In the genomic region with DNA sequence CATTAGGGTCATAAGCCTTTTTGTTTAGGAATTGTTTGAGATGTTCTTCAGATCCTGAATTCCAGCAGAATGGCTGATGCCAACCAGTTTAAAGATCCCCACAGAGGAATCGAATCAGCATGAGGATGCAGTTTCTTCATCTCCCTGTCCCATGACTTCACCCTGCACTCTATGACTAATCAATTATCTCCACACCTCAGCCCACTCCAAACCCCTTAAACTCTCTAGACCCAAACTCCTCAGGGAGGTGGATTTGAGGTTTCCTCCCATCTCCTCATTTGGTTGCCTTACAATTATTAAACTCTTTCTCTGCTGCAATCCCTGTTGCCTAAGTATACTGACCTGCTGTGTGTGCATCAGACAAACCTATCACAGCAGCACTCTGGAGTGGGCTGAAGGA, we compare ENCODE assay signal across 16 cellular contexts.
A peak's percentile ranks its signal among the peaks of the same experiment; 100 is the strongest.
DNase-seq lines count a peak whose midpoint lies in the region; ATAC-seq, FAIRE-seq and TF ChIP-seq lines count a peak whose summit lies in the region.
"Had no signal": no experiment of that assay in that cellular context is flagged by ENCODE, and none has a peak within 500 bp of the region (broad histone marks: within the 10 kb centered on the region; RNA-seq: fewer than 3 reads in every experiment).

No MANE protein-coding gene starts in this region.

- H3K27me3 ChIP-seq in bronchial epithelial cell (ENCODE audit: control insufficient read depth, insufficient read depth, low read length), result no peaks in the 10 kb centered on the region

- CTCF ChIA-PET in WTC11 (lab: Charles Lee), result no interaction called here

- no peaks in the 10 kb centered on the region for H3K36me3 Mint-ChIP-seq in stimulated activated naive CD8-positive, alpha-beta T cell treated with anti-CD3 and anti-CD28 coated beads, Interleukin-15, Interleukin-2, amounts not matched to agents 100 ng/mL and 50 ng/mL, for 24 hours (ENCODE audit: low read depth)
- H3K36me3 Mint-ChIP-seq in natural killer cell (no peaks in the 10 kb centered on the region), WTC11 (peaks cover 2% of the 10 kb centered on the region; the same call in 1 of the 2 replicates)

- peaks cover 2% of the 10 kb centered on the region for H3K27me3 Mint-ChIP-seq in stimulated activated naive CD8-positive, alpha-beta T cell treated with anti-CD3 and anti-CD28 coated beads, Interleukin-15, Interleukin-2, amounts not matched to agents 100 ng/mL and 50 ng/mL, for 24 hours
- H3K27me3 Mint-ChIP-seq in stimulated activated naive CD8-positive, alpha-beta T cell treated with anti-CD3 and anti-CD28 coated beads, Interleukin-15, amount 100 ng/mL, for 72 hours, result no peaks in the 10 kb centered on the region
- H3K27me3 Mint-ChIP-seq in natural killer cell (ENCODE audit: low read depth in 2 of 2), result peaks cover 0 to 1% of the 10 kb centered on the region in 2 donors
- no peaks in the 10 kb centered on the region; the same call in 1 of the 2 replicates for H3K27me3 Mint-ChIP-seq in WTC11 (ENCODE audit: low read depth)

- POLR2A ChIA-PET in WTC11 (lab: Charles Lee), result no interaction called here

- no peak for FAIRE-seq in bronchial epithelial cell (lab: Jason Lieb, UNC)
- FAIRE-seq: A204.1, H1 had no signal

- no peaks in the 10 kb centered on the region for H3K36me3 ChIP-seq in bronchial epithelial cell (ENCODE audit: control insufficient read depth, insufficient read depth, low read length)

- TF ChIP-seq CTCF in bronchial epithelial cell (IDR thresholded peaks at IDR 0.05; ENCODE audit: insufficient read depth, low read length, severe bottlenecking) (no peak), natural killer cell (IDR thresholded peaks at IDR 0.05) (no peak), WTC11 (IDR thresholded peaks at IDR 0.05) (no peak)

- peak overlapping the region; percentile 54 for H3K27ac Mint-ChIP-seq in stimulated activated naive CD8-positive, alpha-beta T cell treated with anti-CD3 and anti-CD28 coated beads, Interleukin-15, Interleukin-2, amounts not matched to agents 100 ng/mL and 50 ng/mL, for 24 hours
- H3K27ac Mint-ChIP-seq in stimulated activated naive CD8-positive, alpha-beta T cell treated with anti-CD3 and anti-CD28 coated beads, Interleukin-15, amount 100 ng/mL, for 72 hours, result peak overlapping the region in 1 of 2 donors; percentile 84
- peak overlapping the region; percentile 85 to 98 for H3K27ac Mint-ChIP-seq in natural killer cell
- H3K27ac Mint-ChIP-seq in WTC11, result no peak overlapping the region

- peaks cover 18% of the 10 kb centered on the region for H3K4me1 Mint-ChIP-seq in stimulated activated naive CD8-positive, alpha-beta T cell treated with anti-CD3 and anti-CD28 coated beads, Interleukin-15, Interleukin-2, amounts not matched to agents 100 ng/mL and 50 ng/mL, for 24 hours (ENCODE audit: low read depth)
- H3K4me1 Mint-ChIP-seq in stimulated activated naive CD8-positive, alpha-beta T cell treated with anti-CD3 and anti-CD28 coated beads, Interleukin-15, amount 100 ng/mL, for 72 hours, result peaks cover 21% of the 10 kb centered on the region
- H3K4me1 Mint-ChIP-seq in natural killer cell, result peaks cover 23 to 32% of the 10 kb centered on the region in 2 donors
- no peaks in the 10 kb centered on the region for H3K4me1 Mint-ChIP-seq in WTC11

- ATAC-seq in stimulated activated naive CD8-positive, alpha-beta T cell treated with anti-CD3 and anti-CD28 coated beads, Interleukin-15, amount 100 ng/mL, for 72 hours, result no peak
- ATAC-seq in natural killer cell, result no peak
- no peak for ATAC-seq in GM18870 (IDR thresholded peaks at IDR 0.05; ENCODE audit: unreplicated experiment)
- no peak for ATAC-seq in WTC11

- no peaks in the 10 kb centered on the region for H3K9me3 Mint-ChIP-seq in stimulated activated naive CD8-positive, alpha-beta T cell treated with anti-CD3 and anti-CD28 coated beads, Interleukin-15, Interleukin-2, amounts not matched to agents 100 ng/mL and 50 ng/mL, for 24 hours
- H3K9me3 Mint-ChIP-seq in stimulated activated naive CD8-positive, alpha-beta T cell treated with anti-CD3 and anti-CD28 coated beads, Interleukin-15, amount 100 ng/mL, for 72 hours, result no peaks in the 10 kb centered on the region
- H3K9me3 Mint-ChIP-seq in natural killer cell, result peaks cover 2 to 3% of the 10 kb centered on the region in 2 donors
- H3K9me3 Mint-ChIP-seq in WTC11, result peaks cover 12% of the 10 kb centered on the region

- DNase-seq in stimulated activated naive CD8-positive, alpha-beta T cell treated with anti-CD3 and anti-CD28 coated beads, Interleukin-15, amount 100 ng/mL, for 72 hours, result no peak
- DNase-seq in bronchial epithelial cell (ENCODE audit: low read depth), result peak; percentile 24
- no peak for DNase-seq in natural killer cell
- DNase-seq in WTC11 (ENCODE audit: low spot score), result no peak
- DNase-seq in GF-D8 (lab: John Stamatoyannopoulos, UW), result no peak
- DNase-seq: C1 segment of cervical spinal cord, DND-41, KBM-7, NCI-H1048, NCI-H1436 treated with DMSO at 0.1 percent for 48 hours, NCI-H2081, NCI-H524 had no signal

- intact Hi-C loops in natural killer cell (cut with micrococcal nuclease), result loop anchor here (2.0 kb wide), 2 partner anchors 139 to 153 kb away; a partner anchor contains a TSS

- H3K4me3 ChIP-seq in bronchial epithelial cell (ENCODE audit: low read depth, low read length), result no peak overlapping the region

- H3K4me3 Mint-ChIP-seq in stimulated activated naive CD8-positive, alpha-beta T cell treated with anti-CD3 and anti-CD28 coated beads, Interleukin-15, Interleukin-2, amounts not matched to agents 100 ng/mL and 50 ng/mL, for 24 hours, result no peak overlapping the region
- no peak overlapping the region for H3K4me3 Mint-ChIP-seq in stimulated activated naive CD8-positive, alpha-beta T cell treated with anti-CD3 and anti-CD28 coated beads, Interleukin-15, amount 100 ng/mL, for 72 hours
- H3K4me3 Mint-ChIP-seq in natural killer cell, result peak overlapping the region; percentile 2
- no peak overlapping the region for H3K4me3 Mint-ChIP-seq in WTC11

TF ChIP-seq in WTC11, 78 proteins besides CTCF, POLR2A, EP300 and RAD21:
- TF ChIP-seq KAT7 (CRISPR knock-in tag; IDR thresholded peaks at IDR 0.05; ENCODE audit: borderline replicate concordance), result no peak
- TF ChIP-seq ZNF121 (CRISPR knock-in tag; IDR thresholded peaks at IDR 0.05), result no peak
- no peak for TF ChIP-seq ZNF396 (CRISPR knock-in tag; IDR thresholded peaks at IDR 0.05; ENCODE audit: borderline replicate concordance)
- TF ChIP-seq, protein P1, sequence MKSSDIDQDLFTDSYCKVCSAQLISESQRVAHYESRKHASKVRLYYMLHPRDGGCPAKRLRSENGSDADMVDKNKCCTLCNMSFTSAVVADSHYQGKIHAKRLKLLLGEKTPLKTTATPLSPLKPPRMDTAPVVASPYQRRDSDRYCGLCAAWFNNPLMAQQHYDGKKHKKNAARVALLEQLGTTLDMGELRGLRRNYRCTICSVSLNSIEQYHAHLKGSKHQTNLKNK (CRISPR knock-in tag; IDR thresholded peaks at IDR 0.05), result no peak
- no peak for TF ChIP-seq TEAD1 (CRISPR knock-in tag; IDR thresholded peaks at IDR 0.05)
- TF ChIP-seq ETV6 (CRISPR knock-in tag; IDR thresholded peaks at IDR 0.05), result no peak
- TF ChIP-seq SP1 (CRISPR knock-in tag; conservative IDR thresholded peaks at IDR 0.05), result no peak
- TF ChIP-seq, protein P2, sequence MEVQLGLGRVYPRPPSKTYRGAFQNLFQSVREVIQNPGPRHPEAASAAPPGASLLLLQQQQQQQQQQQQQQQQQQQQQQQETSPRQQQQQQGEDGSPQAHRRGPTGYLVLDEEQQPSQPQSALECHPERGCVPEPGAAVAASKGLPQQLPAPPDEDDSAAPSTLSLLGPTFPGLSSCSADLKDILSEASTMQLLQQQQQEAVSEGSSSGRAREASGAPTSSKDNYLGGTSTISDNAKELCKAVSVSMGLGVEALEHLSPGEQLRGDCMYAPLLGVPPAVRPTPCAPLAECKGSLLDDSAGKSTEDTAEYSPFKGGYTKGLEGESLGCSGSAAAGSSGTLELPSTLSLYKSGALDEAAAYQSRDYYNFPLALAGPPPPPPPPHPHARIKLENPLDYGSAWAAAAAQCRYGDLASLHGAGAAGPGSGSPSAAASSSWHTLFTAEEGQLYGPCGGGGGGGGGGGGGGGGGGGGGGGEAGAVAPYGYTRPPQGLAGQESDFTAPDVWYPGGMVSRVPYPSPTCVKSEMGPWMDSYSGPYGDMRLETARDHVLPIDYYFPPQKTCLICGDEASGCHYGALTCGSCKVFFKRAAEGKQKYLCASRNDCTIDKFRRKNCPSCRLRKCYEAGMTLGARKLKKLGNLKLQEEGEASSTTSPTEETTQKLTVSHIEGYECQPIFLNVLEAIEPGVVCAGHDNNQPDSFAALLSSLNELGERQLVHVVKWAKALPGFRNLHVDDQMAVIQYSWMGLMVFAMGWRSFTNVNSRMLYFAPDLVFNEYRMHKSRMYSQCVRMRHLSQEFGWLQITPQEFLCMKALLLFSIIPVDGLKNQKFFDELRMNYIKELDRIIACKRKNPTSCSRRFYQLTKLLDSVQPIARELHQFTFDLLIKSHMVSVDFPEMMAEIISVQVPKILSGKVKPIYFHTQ (CRISPR knock-in tag; IDR thresholded peaks at IDR 0.05), result no peak
